1 cellular context compared by ENCODE assay signal in the genomic region with DNA sequence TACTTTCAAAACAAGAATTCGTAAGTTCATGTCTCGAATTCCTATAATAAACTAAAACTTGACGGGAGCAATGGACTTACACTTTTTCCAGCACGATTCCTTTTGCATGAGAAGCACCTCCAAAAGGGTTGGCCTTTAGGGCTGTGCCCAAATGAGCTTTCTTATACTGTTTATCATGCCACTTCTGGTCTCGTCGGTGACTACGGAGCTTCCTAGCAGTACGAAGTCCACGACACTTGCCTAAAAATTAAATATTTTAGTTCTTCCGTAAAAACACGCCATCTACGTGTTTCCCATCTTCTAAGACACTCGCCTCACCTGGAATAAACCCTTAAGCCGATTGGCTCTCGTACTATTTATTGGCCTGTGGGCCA.
TF ChIP-seq lines count a peak whose summit lies in the region.

No MANE protein-coding gene starts in this region.

TF ChIP-seq in IMR-90, 13 proteins besides CTCF, POLR2A, EP300 and RAD21 (continued from another document):
- no peak for TF ChIP-seq FOS (IDR thresholded peaks at IDR 0.05; ENCODE audit: low read depth, low read length)
- no peak for TF ChIP-seq MAFK (IDR thresholded peaks at IDR 0.05; ENCODE audit: low read depth, low read length)
- TF ChIP-seq RFX5 (IDR thresholded peaks at IDR 0.05; ENCODE audit: low read depth, low read length): no peak
- no peak for TF ChIP-seq RCOR1 (IDR thresholded peaks at IDR 0.05; ENCODE audit: insufficient replicate concordance, low read length)
- TF ChIP-seq BHLHE40 (IDR thresholded peaks at IDR 0.05; ENCODE audit: low read depth, low read length): no peak
- TF ChIP-seq NFE2L2 (IDR thresholded peaks at IDR 0.05; ENCODE audit: low read depth, low read length): no peak
- TF ChIP-seq SMC3 (IDR thresholded peaks at IDR 0.05; ENCODE audit: low read depth, low read length): no peak
- TF ChIP-seq ELK1 (IDR thresholded peaks at IDR 0.05; ENCODE audit: borderline replicate concordance, low read depth, low read length): no peak
- no peak for TF ChIP-seq MXI1 (IDR thresholded peaks at IDR 0.05; ENCODE audit: borderline replicate concordance, low read depth, low read length)
- TF ChIP-seq, protein P1, sequence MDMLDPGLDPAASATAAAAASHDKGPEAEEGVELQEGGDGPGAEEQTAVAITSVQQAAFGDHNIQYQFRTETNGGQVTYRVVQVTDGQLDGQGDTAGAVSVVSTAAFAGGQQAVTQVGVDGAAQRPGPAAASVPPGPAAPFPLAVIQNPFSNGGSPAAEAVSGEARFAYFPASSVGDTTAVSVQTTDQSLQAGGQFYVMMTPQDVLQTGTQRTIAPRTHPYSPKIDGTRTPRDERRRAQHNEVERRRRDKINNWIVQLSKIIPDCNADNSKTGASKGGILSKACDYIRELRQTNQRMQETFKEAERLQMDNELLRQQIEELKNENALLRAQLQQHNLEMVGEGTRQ (IDR thresholded peaks at IDR 0.05; ENCODE audit: low read depth, low read length): no peak
- no peak for TF ChIP-seq CHD1 (IDR thresholded peaks at IDR 0.05; ENCODE audit: low read depth, low read length)
- TF ChIP-seq CEBPB (IDR thresholded peaks at IDR 0.05; ENCODE audit: low read depth, low read length): no peak
